ENCODE assay signal across 1 cellular context in the genomic region with DNA sequence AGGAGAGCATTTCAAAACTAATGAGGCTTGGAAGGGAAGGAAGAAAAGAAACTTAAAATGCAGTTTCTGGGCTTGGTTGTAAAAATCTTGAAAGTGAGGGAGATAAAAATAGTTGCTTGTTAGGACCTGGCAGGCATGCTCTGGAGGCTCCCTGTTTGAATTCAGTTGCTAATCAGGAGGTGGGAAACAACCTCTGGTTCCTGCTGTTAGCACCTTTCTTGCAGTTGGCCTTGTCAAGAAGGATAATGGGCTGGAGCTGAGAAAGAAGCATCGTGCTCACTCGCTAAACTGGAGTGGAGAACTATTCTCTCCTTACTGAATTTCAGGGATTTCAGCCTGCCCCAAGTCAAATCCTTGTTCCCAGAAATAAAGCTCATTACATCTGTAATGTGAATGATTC.
TF ChIP-seq lines count a peak whose summit lies in the region.

No MANE protein-coding gene starts in this region.

TF ChIP-seq in H1, 55 proteins besides CTCF, POLR2A, EP300 and RAD21:
- TF ChIP-seq SP1 (IDR thresholded peaks at IDR 0.05; ENCODE audit: low read depth, low read length) = 0 out of 2 replicates have a peak, but pooled peaks have one; percentile 34
- TF ChIP-seq, protein P1, sequence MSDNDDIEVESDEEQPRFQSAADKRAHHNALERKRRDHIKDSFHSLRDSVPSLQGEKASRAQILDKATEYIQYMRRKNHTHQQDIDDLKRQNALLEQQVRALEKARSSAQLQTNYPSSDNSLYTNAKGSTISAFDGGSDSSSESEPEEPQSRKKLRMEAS (IDR thresholded peaks at IDR 0.05) = peak; percentile 59
- TF ChIP-seq ASH2L (IDR thresholded peaks at IDR 0.05; ENCODE audit: low read length) = no peak
- TF ChIP-seq MAFK (IDR thresholded peaks at IDR 0.05; ENCODE audit: low read depth, low read length) = no peak
- peak; percentile 41; the same call in 1 of the 2 replicates for TF ChIP-seq TBP (IDR thresholded peaks at IDR 0.05; ENCODE audit: low read depth, low read length)
- TF ChIP-seq, protein P2, sequence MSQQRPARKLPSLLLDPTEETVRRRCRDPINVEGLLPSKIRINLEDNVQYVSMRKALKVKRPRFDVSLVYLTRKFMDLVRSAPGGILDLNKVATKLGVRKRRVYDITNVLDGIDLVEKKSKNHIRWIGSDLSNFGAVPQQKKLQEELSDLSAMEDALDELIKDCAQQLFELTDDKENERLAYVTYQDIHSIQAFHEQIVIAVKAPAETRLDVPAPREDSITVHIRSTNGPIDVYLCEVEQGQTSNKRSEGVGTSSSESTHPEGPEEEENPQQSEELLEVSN (IDR thresholded peaks at IDR 0.05) = peak; percentile 72; the same call in 1 of the 2 replicates
- peak in 1 of 2 experiments; percentile 57; a peak in 1 of 4 replicates for TF ChIP-seq SIN3A (conservative IDR thresholded peaks at IDR 0.05 in 1 of 2, IDR thresholded peaks at IDR 0.05 in 1 of 2; ENCODE audit: low read depth in 1 of 2, low read length in 2 of 2)
- TF ChIP-seq EGR1 (IDR thresholded peaks at IDR 0.05; ENCODE audit: borderline replicate concordance, low read depth, low read length) = 0 out of 2 replicates have a peak, but pooled peaks have one; percentile 3
